ENCODE assay signal across 16 cellular contexts in genomic region chr4:169278669-169279068, GRCh38. TPM values are rescaled to one million over a fixed set of nuclear protein-coding genes. Genes with fewer than 3 reads are reported as not detected.
A peak's percentile ranks its signal among the peaks of the same experiment; 100 is the strongest.
DNase-seq lines count a peak whose midpoint lies in the region; ATAC-seq and TF ChIP-seq lines count a peak whose summit lies in the region.
"Had no signal": no experiment of that assay in that cellular context is flagged by ENCODE, and none has a peak within 500 bp of the region (broad histone marks: within the 10 kb centered on the region; RNA-seq: fewer than 3 reads in every experiment).

No MANE protein-coding gene starts in this region.

- no peak overlapping the region for H3K4me3 Mint-ChIP-seq in nephron
- no peak overlapping the region for H3K4me3 Mint-ChIP-seq in activated CD4-positive, alpha-beta T cell treated with anti-CD3 and anti-CD28 coated beads for 36 hours
- H3K4me3 Mint-ChIP-seq: CD4-positive, alpha-beta T cell; H9 had no signal

- H3K9me2 ChIP-seq in SK-N-SH = no peaks in the 10 kb centered on the region

- H3K36me3 ChIP-seq in SK-N-SH (replicated peaks in 1 of 2; ENCODE audit: control insufficient read depth in 1 of 2, insufficient read depth in 2 of 2, low read length in 1 of 2) = no peaks in the 10 kb centered on the region
- H3K36me3 ChIP-seq: BLaER1 treated with 17β-estradiol and CSF1 and Interleukin-3, amounts not matched to agents 10 nM and 100 nM had no signal

- peaks cover 4% of the 10 kb centered on the region for H3K27me3 Mint-ChIP-seq in nephron (ENCODE audit: low read depth)
- H3K27me3 Mint-ChIP-seq in activated CD4-positive, alpha-beta T cell treated with anti-CD3 and anti-CD28 coated beads for 36 hours = peaks cover 22% of the 10 kb centered on the region

- H3K27ac Mint-ChIP-seq in nephron = peak overlapping the region; percentile 11 to 59 (median 30)
- no peak overlapping the region for H3K27ac Mint-ChIP-seq in activated CD4-positive, alpha-beta T cell treated with anti-CD3 and anti-CD28 coated beads for 36 hours
- H3K27ac Mint-ChIP-seq: CD4-positive, alpha-beta T cell; H9 had no signal

- H3K36me3 Mint-ChIP-seq in nephron (ENCODE audit: low read depth) = no peaks in the 10 kb centered on the region
- H3K36me3 Mint-ChIP-seq in activated CD4-positive, alpha-beta T cell treated with anti-CD3 and anti-CD28 coated beads for 36 hours (ENCODE audit: low read depth) = no peaks in the 10 kb centered on the region

- H3K9me3 ChIP-seq in SK-N-SH = no peaks in the 10 kb centered on the region
- H3K9me3 ChIP-seq: BLaER1 treated with 17β-estradiol and CSF1 and Interleukin-3, amounts not matched to agents 10 nM and 100 nM had no signal

- CTCF ChIA-PET in SK-N-SH (lab: Yijun Ruan, JAX) = interaction anchor here (0.5 kb wide), 1 partner anchor 807 kb away, joined by 3 read pairs; no protein-coding TSS in a partner anchor
- CTCF ChIA-PET in activated CD4-positive, alpha-beta T cell treated with anti-CD3 and anti-CD28 coated beads for 36 hours (lab: Charles Lee) = no interaction called here

- TF ChIP-seq RAD21 in SK-N-SH (IDR thresholded peaks at IDR 0.05; ENCODE audit: low read length) = no peak

- TF ChIP-seq CTCF in SK-N-SH (IDR thresholded peaks at IDR 0.05) = no peak
- no peak for TF ChIP-seq CTCF in VCaP (conservative IDR thresholded peaks at IDR 0.05)
- no peak for TF ChIP-seq CTCF in nephron (IDR thresholded peaks at IDR 0.05; ENCODE audit: unreplicated experiment in 3 of 3)
- no peak for TF ChIP-seq CTCF in foreskin fibroblast (IDR thresholded peaks at IDR 0.05; ENCODE audit: low read depth, low read length)

- ATAC-seq in SK-N-SH treated with all-trans-retinoic acid at 6 μM for 48 hours = no peak
- no peak for ATAC-seq in HG03442 (IDR thresholded peaks at IDR 0.05; ENCODE audit: unreplicated experiment)
- ATAC-seq in activated CD4-positive, alpha-beta T cell treated with anti-CD3 and anti-CD28 coated beads for 36 hours = no peak

- POLR2A ChIA-PET in SK-N-SH (lab: Yijun Ruan, JAX) = no interaction called here
- POLR2A ChIA-PET in activated CD4-positive, alpha-beta T cell treated with anti-CD3 and anti-CD28 coated beads for 36 hours (lab: Charles Lee) = no interaction called here

- no peak for TF ChIP-seq EP300 in SK-N-SH (IDR thresholded peaks at IDR 0.05; ENCODE audit: borderline replicate concordance in 1 of 2, low read depth in 1 of 2, low read length in 1 of 2)

- no peaks in the 10 kb centered on the region for H4K20me1 ChIP-seq in SK-N-SH (ENCODE audit: insufficient read depth)
- H4K20me1 ChIP-seq: BLaER1 treated with 17β-estradiol and CSF1 and Interleukin-3, amounts not matched to agents 10 nM and 100 nM had no signal

- DNase-seq in SK-N-SH = no peak
- DNase-seq in foreskin fibroblast = no peak
- no peak for DNase-seq in activated CD4-positive, alpha-beta T cell treated with anti-CD3 and anti-CD28 coated beads for 36 hours
- DNase-seq in NCI-H1436 treated with DMSO at 0.1 percent for 48 hours (lab: John Stamatoyannopoulos, UW) = no peak
- DNase-seq: ACHN; CD4-positive, alpha-beta T cell; DMS79; GOT3; H9 had no signal

- H3F3A ChIP-seq in SK-N-SH (replicated peaks; ENCODE audit: insufficient read depth) = peaks cover 33% of the 10 kb centered on the region

- peaks cover 9% of the 10 kb centered on the region for H3K4me1 Mint-ChIP-seq in nephron
- no peaks in the 10 kb centered on the region for H3K4me1 Mint-ChIP-seq in activated CD4-positive, alpha-beta T cell treated with anti-CD3 and anti-CD28 coated beads for 36 hours

- H3K27ac ChIP-seq in SK-N-SH (ENCODE audit: low read depth in 2 of 2, low read length in 1 of 2) (peak overlapping the region in 1 of 2 experiments; percentile 28; a peak in 1 of 4 replicates), VCaP (peak overlapping the region; percentile 44)
- H3K27ac ChIP-seq: 22Rv1; BLaER1 treated with 17β-estradiol and CSF1 and Interleukin-3, amounts not matched to agents 10 nM and 100 nM had no signal

- peaks cover 0 to 6% of the 10 kb centered on the region in 2 experiments; a peak in 2 of 4 replicates for H3K4me1 ChIP-seq in SK-N-SH (ENCODE audit: control insufficient read depth in 1 of 2, insufficient read depth in 2 of 2, low read depth in 1 of 2, low read length in 1 of 2)

- H3K27me3 ChIP-seq in SK-N-SH (ENCODE audit: insufficient read depth) = no peaks in the 10 kb centered on the region
- H3K27me3 ChIP-seq: BLaER1 treated with 17β-estradiol and CSF1 and Interleukin-3, amounts not matched to agents 10 nM and 100 nM had no signal

- intact Hi-C loops in activated CD4-positive, alpha-beta T cell treated with anti-CD3 and anti-CD28 coated beads for 36 hours (cut with DNase I, micrococcal nuclease) = loop anchor here in 1 of 2 experiments (10.0 kb wide), 2 partner anchors 274 to 414 kb away; no protein-coding TSS in a partner anchor

- H3K9ac ChIP-seq in SK-N-SH = no peak overlapping the region
- H3K9ac ChIP-seq: BLaER1 treated with 17β-estradiol and CSF1 and Interleukin-3, amounts not matched to agents 10 nM and 100 nM had no signal

- no peaks in the 10 kb centered on the region for H3K9me3 Mint-ChIP-seq in nephron
- H3K9me3 Mint-ChIP-seq in activated CD4-positive, alpha-beta T cell treated with anti-CD3 and anti-CD28 coated beads for 36 hours (ENCODE audit: low read depth) = no peaks in the 10 kb centered on the region
- H3K9me3 Mint-ChIP-seq: CD4-positive, alpha-beta T cell; H9 had no signal

- H3K4me3 ChIP-seq in SK-N-SH (ENCODE audit: low read depth in 2 of 2, low read length in 1 of 2) = no peak overlapping the region
- H3K4me3 ChIP-seq in foreskin fibroblast (ENCODE audit: low read depth in 1 of 2, low read length in 2 of 2) = no peak overlapping the region
- H3K4me3 ChIP-seq: BLaER1 treated with 17β-estradiol and CSF1 and Interleukin-3, amounts not matched to agents 10 nM and 100 nM had no signal

- H2AFZ ChIP-seq in SK-N-SH (ENCODE audit: low read depth) = no peak overlapping the region

- H3K4me2 ChIP-seq in SK-N-SH = peak overlapping the region; percentile 3; the same call in 1 of the 2 replicates

- H3K79me2 ChIP-seq in SK-N-SH (ENCODE audit: insufficient read depth) = no peaks in the 10 kb centered on the region

TF ChIP-seq in SK-N-SH, 30 proteins besides CTCF, POLR2A, EP300 and RAD21 (continues in another document):
- TF ChIP-seq NFIC (IDR thresholded peaks at IDR 0.05; ENCODE audit: borderline replicate concordance) (no peak), CHD2 (IDR thresholded peaks at IDR 0.05; ENCODE audit: low read length, partially characterized antibody) (no peak), RCOR1 (IDR thresholded peaks at IDR 0.05; ENCODE audit: low read length) (no peak), GATA2 (CRISPR knock-in tag; IDR thresholded peaks at IDR 0.05) (no peak), SMC3 (IDR thresholded peaks at IDR 0.05; ENCODE audit: low read depth, low read length) (no peak), PBX3 (IDR thresholded peaks at IDR 0.05) (no peak), TEAD4 (IDR thresholded peaks at IDR 0.05; ENCODE audit: borderline replicate concordance, insufficient read depth) (no peak), RFX5 (IDR thresholded peaks at IDR 0.05; ENCODE audit: low read length) (no peak), YY1 (IDR thresholded peaks at IDR 0.05; ENCODE audit: low read depth) (no peak), ELF1 (IDR thresholded peaks at IDR 0.05) (no peak), TAF1 (IDR thresholded peaks at IDR 0.05; ENCODE audit: borderline replicate concordance, low read depth, low read length) (no peak), FOSL2 (IDR thresholded peaks at IDR 0.05; ENCODE audit: borderline replicate concordance, low read depth) (no peak)

TF ChIP-seq in SK-N-SH treated with all-trans-retinoic acid at 6 μM for 48 hours, 23 proteins besides CTCF, POLR2A, EP300 and RAD21:
- TF ChIP-seq ISL1 (CRISPR knock-in tag; IDR thresholded peaks at IDR 0.05) = no peak
- no peak for TF ChIP-seq ZNF8 (CRISPR knock-in tag; IDR thresholded peaks at IDR 0.05)
- TF ChIP-seq PPARA (CRISPR knock-in tag; IDR thresholded peaks at IDR 0.05; ENCODE audit: borderline replicate concordance) = no peak
- TF ChIP-seq POU6F1 (CRISPR knock-in tag; IDR thresholded peaks at IDR 0.05; ENCODE audit: borderline replicate concordance, low read depth) = no peak
- no peak for TF ChIP-seq ZC3H10 (CRISPR knock-in tag; IDR thresholded peaks at IDR 0.05)
- TF ChIP-seq CSRNP3 (CRISPR knock-in tag; IDR thresholded peaks at IDR 0.05) = no peak
- TF ChIP-seq ESRRG (CRISPR knock-in tag; IDR thresholded peaks at IDR 0.05) = no peak
- no peak for TF ChIP-seq ZFP3 (CRISPR knock-in tag; IDR thresholded peaks at IDR 0.05)
- no peak for TF ChIP-seq RARB (CRISPR knock-in tag; IDR thresholded peaks at IDR 0.05)
- TF ChIP-seq ZNF70 (CRISPR knock-in tag; IDR thresholded peaks at IDR 0.05) = no peak
- TF ChIP-seq ZFP30 (CRISPR knock-in tag; IDR thresholded peaks at IDR 0.05) = no peak
- no peak for TF ChIP-seq ARNTL (CRISPR knock-in tag; IDR thresholded peaks at IDR 0.05; ENCODE audit: borderline replicate concordance, low read depth)
TF ChIP-seq in SK-N-SH treated with all-trans-retinoic acid at 6 μM for 48 hours: peak in this region for 0.

RNA-seq across cellular contexts. Expression of gene SH3RF1, which starts 7.9 kb away (rescaled TPM):
- 22.0 and 22.1 TPM in 2 replicates for polyA plus RNA-seq in SK-N-SH (2012; rRNA removed)
- polyA plus RNA-seq in SK-N-SH (2012; cell fraction: cytosol; rRNA removed) = 14.8 and 18.6 TPM in 2 replicates
- 16.6 and 24.4 TPM in 2 replicates for polyA plus RNA-seq in SK-N-SH (2012; cell fraction: nucleus; rRNA removed)
- under 1 TPM; 0.39 to 0.63 TPM for total RNA-seq in activated CD4-positive, alpha-beta T cell treated with anti-CD3 and anti-CD28 coated beads for 36 hours
- total RNA-seq: G401 had no signal
